ENCODE assay signal across 23 cellular contexts in genomic region chrX:32874839-32875238, GRCh38.
"Had no signal": no experiment of that assay in that cellular context is flagged by ENCODE, and none has a peak within 500 bp of the region (broad histone marks: within the 10 kb centered on the region; RNA-seq: fewer than 3 reads in every experiment).

No MANE protein-coding gene starts in this region.

- H3K9me3 ChIP-seq: MG63 had no signal

- H3K4me3 ChIP-seq: MG63 had no signal

- H3K36me3 ChIP-seq: MG63 had no signal

- H3K27me3 ChIP-seq: MG63 had no signal

- DNase-seq: IMR-90, Karpas-422, KG1, MG63, NCI-H1092, NCI-H1105 treated with DMSO at 0.1 percent for 48 hours, NCI-H1417 treated with DMSO at 0.1 percent for 48 hours, NCI-H146, NCI-H1694 treated with DMSO at 0.1 percent for 48 hours, NCI-H1930, NCI-H2081, NCI-H2107, NCI-H2171 treated with DMSO at 0.1 percent for 48 hours, NCI-H446, NCI-H510A, NCI-H524 treated with DMSO at 0.1 percent for 48 hours, NCI-H69, NCI-H774, RPMI8226, SHP77 had no signal

- FAIRE-seq: HepG2, RCC 7860 had no signal

- ATAC-seq: HepG2, SK-N-SH treated with all-trans-retinoic acid at 6 μM for 48 hours had no signal
